8 cellular contexts compared by ENCODE assay signal in the genomic region with DNA sequence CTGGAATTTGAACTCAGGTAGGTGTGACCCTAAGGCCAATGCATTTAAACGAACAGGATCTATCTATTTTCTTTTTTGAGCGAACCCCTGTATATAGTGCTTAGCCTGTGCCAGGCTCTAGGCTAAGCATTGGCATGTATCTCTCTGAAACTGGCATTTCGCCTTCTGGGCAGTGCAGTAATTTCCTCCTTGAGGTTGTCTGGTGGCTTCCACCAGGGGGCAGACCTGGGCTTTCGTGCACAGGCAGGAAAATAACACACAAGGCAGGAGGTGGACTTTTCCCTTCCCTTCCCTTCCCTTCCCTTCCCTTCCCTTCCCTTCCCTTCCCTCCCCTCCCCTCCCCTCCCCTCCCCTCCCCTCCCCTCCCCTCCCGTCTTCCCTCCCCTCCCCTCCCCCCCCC. TPM values are rescaled to one million over a fixed set of nuclear protein-coding genes. Genes with fewer than 3 reads are reported as not detected.
DNase-seq lines count a peak whose midpoint lies in the region; ATAC-seq and TF ChIP-seq lines count a peak whose summit lies in the region.

No MANE protein-coding gene starts in this region.

- H3K36me3 ChIP-seq in GM23338 (ENCODE audit: insufficient read depth) (no peaks in the 10 kb centered on the region), mucosa of descending colon (ENCODE audit: low read depth) (no peaks in the 10 kb centered on the region)

- no peaks in the 10 kb centered on the region; the same call in 1 of the 2 replicates for H4K20me1 ChIP-seq in GM23338 (replicated peaks; ENCODE audit: insufficient read depth)

- H3K4me3 ChIP-seq in AG09309 (ENCODE audit: control insufficient read depth, low read depth, low read length) (no peak overlapping the region), GM23338 (no peak overlapping the region), mucosa of descending colon (no peak overlapping the region)

- H3K4me2 ChIP-seq in GM23338: no peak overlapping the region

- H3K27ac ChIP-seq in GM23338 (ENCODE audit: low read depth): no peak overlapping the region

- TF ChIP-seq CTCF in AG09309 (IDR thresholded peaks at IDR 0.05; ENCODE audit: control insufficient read depth, insufficient read depth, low read depth, low read length, missing control alignments): peak; percentile 81
- peak; percentile 69 to 88 for TF ChIP-seq CTCF in GM23338 (conservative IDR thresholded peaks at IDR 0.05; ENCODE audit: low read depth in 2 of 2)
- peak; percentile 69 for TF ChIP-seq CTCF in endothelial cell (IDR thresholded peaks at IDR 0.05; ENCODE audit: unreplicated experiment)
- peak; percentile 52 for TF ChIP-seq CTCF in mucosa of descending colon (IDR thresholded peaks at IDR 0.05)

- H3K36me3 Mint-ChIP-seq in GM23338 (ENCODE audit: low read depth) (no peaks in the 10 kb centered on the region), endothelial cell (ENCODE audit: low read depth, unreplicated experiment) (no peaks in the 10 kb centered on the region)

- H3K79me2 ChIP-seq in GM23338 (replicated peaks; ENCODE audit: insufficient read depth): no peaks in the 10 kb centered on the region

- intact Hi-C loops in mucosa of descending colon (cut with DNase I, micrococcal nuclease): loop anchor here in 1 of 2 donors (10.0 kb wide), 1 partner anchor 213 kb away; no protein-coding TSS in a partner anchor

- no peaks in the 10 kb centered on the region for H3F3A ChIP-seq in GM23338 (replicated peaks; ENCODE audit: low read depth)

- H3K27me3 ChIP-seq in GM23338 (ENCODE audit: insufficient read depth): no peaks in the 10 kb centered on the region

- peaks cover 5% of the 10 kb centered on the region; the same call in 1 of the 3 replicates for H3K9me3 Mint-ChIP-seq in GM23338
- H3K9me3 Mint-ChIP-seq in endothelial cell (ENCODE audit: unreplicated experiment): no peaks in the 10 kb centered on the region

- no peaks in the 10 kb centered on the region for H3K9me3 ChIP-seq in mucosa of descending colon

- ATAC-seq in GM23338 (peak; percentile 90), mucosa of descending colon (peak; percentile 97), GM19324 (IDR thresholded peaks at IDR 0.05; ENCODE audit: low FRiP score, unreplicated experiment) (no peak)

- H3K27me3 Mint-ChIP-seq in GM23338 (ENCODE audit: insufficient read depth, low read depth, poor library complexity) (peaks cover 5% of the 10 kb centered on the region), endothelial cell (ENCODE audit: unreplicated experiment) (peaks cover 2% of the 10 kb centered on the region)

- H2AFZ ChIP-seq in GM23338: no peak overlapping the region

- no peaks in the 10 kb centered on the region for H3K9me2 ChIP-seq in GM23338 (ENCODE audit: insufficient read depth)

- H3K4me1 ChIP-seq in GM23338 (ENCODE audit: insufficient read depth): peaks cover under 1% of the 10 kb centered on the region; the same call in 1 of the 2 replicates
- H3K4me1 ChIP-seq in mucosa of descending colon (ENCODE audit: low read depth): peaks cover 5% of the 10 kb centered on the region

- H3K4me1 Mint-ChIP-seq in GM23338 (peaks cover 8% of the 10 kb centered on the region), endothelial cell (ENCODE audit: unreplicated experiment) (peaks cover 11% of the 10 kb centered on the region)

- DNase-seq in AG09309 (ENCODE audit: low read depth) (peak; percentile 14), GM23338 (ENCODE audit: low spot score) (peak; percentile 87), NCI-H774 (lab: John Stamatoyannopoulos, UW) (peak; percentile 56), endothelial cell (ENCODE audit: low spot score) (peak; percentile 82), mucosa of descending colon (peak; percentile 77 to 93 (median 90))
- DNase-seq in activated CD8-positive, alpha-beta memory T cell treated with anti-CD3 and anti-CD28 coated beads for 4 hours (ENCODE audit: low read depth in 2 of 2): peak; percentile 59 to 64
- peak; percentile 69 for DNase-seq in stimulated activated CD8-positive, alpha-beta memory T cell treated with anti-CD3 and anti-CD28 coated beads, Interleukin-4, amount 100 ng/mL, for 24 hours (ENCODE audit: low read depth)

- H3K27ac Mint-ChIP-seq in GM23338 (no peak overlapping the region), endothelial cell (ENCODE audit: unreplicated experiment) (no peak overlapping the region)

- H3K4me3 Mint-ChIP-seq in GM23338 (no peak overlapping the region), endothelial cell (ENCODE audit: unreplicated experiment) (no peak overlapping the region)

TF ChIP-seq in GM23338, 12 proteins besides CTCF, POLR2A, EP300 and RAD21:
- no peak for TF ChIP-seq ZNF114 (CRISPR knock-in tag; IDR thresholded peaks at IDR 0.05)
- no peak for TF ChIP-seq POLR2AphosphoS5 (IDR thresholded peaks at IDR 0.05; ENCODE audit: low read depth)

RNA-seq across cellular contexts. Expression of gene PRKCB, which starts 34.4 kb away (rescaled TPM):
- total RNA-seq in GM23338 (2014; rRNA removed; shearing (Covaris generic)): 9.2 and 16.4 TPM in 2 replicates
- polyA plus RNA-seq in GM23338 (2016; fragmentation: Nextera tagmentation; extraction: Ambion mirVana): 3.7 and 3.8 TPM in 2 replicates
- total RNA-seq in endothelial cell (ENCODE audit: unreplicated experiment) (28.7 TPM), mucosa of descending colon (10 to 100 TPM in 1 of 3 donors, 1 to 10 TPM in 2; 7.4 to 29.0 (median 8.2) TPM)

RNA-seq across cellular contexts. Expression of gene CHP2, which starts 46.6 kb away (rescaled TPM):
- 3.3 and 3.7 TPM in 2 replicates for total RNA-seq in GM23338 (2014; rRNA removed; shearing (Covaris generic))
- polyA plus RNA-seq in GM23338 (2016; fragmentation: Nextera tagmentation; extraction: Ambion mirVana): 2.3 and 2.4 TPM in 2 replicates
- not detected for total RNA-seq in endothelial cell (ENCODE audit: unreplicated experiment)
- 100 to 1,000 TPM in 2 of 3 donors, 10 to 100 TPM in 1; 97.5 to 432 (median 101) TPM for total RNA-seq in mucosa of descending colon

Comparison
In these comparisons a context has a peak if more than half of its experiments do, and no peak if none do; other contexts are left out.
1. DNase-seq: peak in every context shown above with its lines; median percentile 90 in mucosa of descending colon; 87 in GM23338; 82 in endothelial cell; 69 in stimulated activated CD8-positive, alpha-beta memory T cell treated with anti-CD3 and anti-CD28 coated beads, Interleukin-4, amount 100 ng/mL, for 24 hours; 62 in activated CD8-positive, alpha-beta memory T cell treated with anti-CD3 and anti-CD28 coated beads for 4 hours; 56 in NCI-H774; 14 in AG09309.
2. RNA of gene CHP2, which starts 46.6 kb away (total RNA-seq): 97.5 to 432 TPM in mucosa of descending colon; 3.3 to 3.7 TPM in GM23338 and not detected in endothelial cell (single experiment); every median in the first group is over 10 times any median in the second.
3. Peak in every context shown above with its lines, with median percentiles within 50 percentile points of each other: CTCF ChIP-seq.